ENCODE assay signal across 17 cellular contexts in genomic region chr15:82231842-82232241, GRCh38.
"Had no signal": no experiment of that assay in that cellular context is flagged by ENCODE, and none has a peak within 500 bp of the region (broad histone marks: within the 10 kb centered on the region; RNA-seq: fewer than 3 reads in every experiment).

No MANE protein-coding gene starts in this region.

- H3K27me3 Mint-ChIP-seq: activated CD4-positive, alpha-beta memory T cell treated with anti-CD3 and anti-CD28 coated beads for 36 hours; stimulated activated memory B cell treated with anti-CD40 and anti-IgM and Interleukin-4, amounts not matched to agents 10 μg/mL and 1 μg/mL and 100 μg/mL, for 72 hours; T-helper 17 cell had no signal

- H3K4me3 ChIP-seq: lung had no signal

- FAIRE-seq: bronchial epithelial cell had no signal

- H3K9me3 Mint-ChIP-seq: activated CD4-positive, alpha-beta memory T cell treated with anti-CD3 and anti-CD28 coated beads for 36 hours; immature natural killer cell; natural killer cell; stimulated activated memory B cell treated with anti-CD40 and anti-IgM and Interleukin-4, amounts not matched to agents 10 μg/mL and 1 μg/mL and 100 μg/mL, for 72 hours had no signal

- ATAC-seq: natural killer cell; right cardiac atrium; stimulated activated memory B cell treated with anti-CD40 and anti-IgM and Interleukin-4, amounts not matched to agents 10 μg/mL and 1 μg/mL and 100 μg/mL, for 72 hours; T-helper 17 cell had no signal

- H3K4me3 Mint-ChIP-seq: activated CD4-positive, alpha-beta memory T cell treated with anti-CD3 and anti-CD28 coated beads for 36 hours; immature natural killer cell; natural killer cell; stimulated activated memory B cell treated with anti-CD40 and anti-IgM and Interleukin-4, amounts not matched to agents 10 μg/mL and 1 μg/mL and 100 μg/mL, for 72 hours; T-helper 17 cell had no signal

- H3K27ac ChIP-seq: epithelial cell of prostate had no signal

- DNase-seq: activated CD4-positive, alpha-beta memory T cell treated with anti-CD3 and anti-CD28 coated beads for 36 hours; activated CD4-positive, alpha-beta T cell treated with anti-CD3 and anti-CD28 coated beads for 1 hour; activated CD8-positive, alpha-beta memory T cell treated with anti-CD3 and anti-CD28 coated beads, Interleukin-2, amount 50 U/mL, for 4 hours; activated naive CD4-positive, alpha-beta T cell; aorta; effector CD4-positive, alpha-beta T cell; immature natural killer cell; natural killer cell; nucleus accumbens; right cardiac atrium; stimulated activated CD4-positive, alpha-beta T cell treated with anti-CD3 and anti-CD28 coated beads, Interleukin-1b, Interleukin-23, amount 100 ng/mL, for 48 hours; T-helper 17 cell; trophoblast cell had no signal
